10 cellular contexts compared by ENCODE assay signal in the genomic region with DNA sequence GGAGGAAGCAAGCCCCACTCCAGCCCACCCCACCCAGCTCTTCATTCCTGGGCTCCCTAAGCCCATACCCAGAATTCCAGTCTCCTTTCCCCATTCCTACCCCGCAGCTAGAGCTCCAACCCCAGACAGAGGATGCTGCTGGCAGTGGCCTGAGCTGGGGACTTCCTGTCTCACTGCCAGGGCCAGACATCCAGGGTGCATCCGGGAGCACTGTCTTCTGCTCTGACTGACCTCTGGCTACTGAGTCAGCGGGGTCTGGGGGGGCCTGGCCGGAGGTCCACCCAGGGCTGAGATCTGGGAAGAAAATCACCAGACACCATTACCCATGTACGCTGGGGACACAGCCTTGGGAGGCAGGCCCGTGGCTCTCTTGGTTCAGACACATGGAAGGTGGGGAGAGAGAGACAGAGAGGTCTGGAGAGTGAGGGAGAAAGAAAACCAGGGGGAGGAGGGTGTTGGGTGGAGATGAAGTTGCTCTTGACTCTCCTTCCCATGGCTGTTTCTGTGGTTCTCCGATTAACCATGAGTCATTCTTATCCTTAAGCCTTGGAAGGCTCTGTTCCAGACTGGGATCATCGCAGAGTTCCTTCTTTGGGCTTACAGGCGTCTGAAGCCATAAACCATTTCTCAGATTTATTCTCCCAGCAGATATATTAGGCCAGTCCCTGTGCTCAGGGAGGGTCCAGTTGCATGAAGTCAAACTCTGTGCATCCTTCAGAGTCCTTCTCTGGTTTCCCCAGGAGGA. TPM values are rescaled to one million over a fixed set of nuclear protein-coding genes. Genes with fewer than 3 reads are reported as not detected.
DNase-seq lines count a peak whose midpoint lies in the region; ATAC-seq and TF ChIP-seq lines count a peak whose summit lies in the region.
"Had no signal": no experiment of that assay in that cellular context is flagged by ENCODE, and none has a peak within 500 bp of the region (broad histone marks: within the 10 kb centered on the region; RNA-seq: fewer than 3 reads in every experiment).

No MANE protein-coding gene starts in this region.

- peaks cover 53% of the 10 kb centered on the region for H3K27me3 Mint-ChIP-seq in activated naive CD4-positive, alpha-beta T cell treated with anti-CD3 and anti-CD28 coated beads, Interleukin-2, amount 10 ng/mL, durations not matched to agents 7 days and 5 days
- peaks cover 22% of the 10 kb centered on the region for H3K27me3 Mint-ChIP-seq in activated CD8-positive, alpha-beta T cell treated with anti-CD3 and anti-CD28 coated beads, Interleukin-2, amount 10 ng/mL, durations not matched to agents 7 days and 5 days (ENCODE audit: low read depth)

- H3K36me3 Mint-ChIP-seq in activated naive CD4-positive, alpha-beta T cell treated with anti-CD3 and anti-CD28 coated beads, Interleukin-2, amount 10 ng/mL, durations not matched to agents 7 days and 5 days, result peaks cover 1% of the 10 kb centered on the region
- no peaks in the 10 kb centered on the region for H3K36me3 Mint-ChIP-seq in activated CD8-positive, alpha-beta T cell treated with anti-CD3 and anti-CD28 coated beads, Interleukin-2, amount 10 ng/mL, durations not matched to agents 7 days and 5 days (ENCODE audit: low read depth)
- H3K36me3 Mint-ChIP-seq: activated naive CD8-positive, alpha-beta T cell treated with anti-CD3 and anti-CD28 coated beads, Interleukin-2, amount 10 ng/mL, durations not matched to agents 7 days and 5 days had no signal

- peaks cover 30 to 35% of the 10 kb centered on the region in 2 donors for H3K4me1 ChIP-seq in mucosa of rectum (ENCODE audit: control insufficient read depth in 2 of 2, insufficient read depth in 2 of 2, low read length in 2 of 2)
- no peaks in the 10 kb centered on the region for H3K4me1 ChIP-seq in urinary bladder (ENCODE audit: insufficient read depth)

- no peaks in the 10 kb centered on the region for H3K9me3 ChIP-seq in mucosa of rectum (ENCODE audit: control insufficient read depth in 2 of 2, low read length in 2 of 2)

- peak; percentile 88 for DNase-seq in NCI-H226
- no peak for DNase-seq in dorsolateral prefrontal cortex
- DNase-seq in activated naive CD4-positive, alpha-beta T cell treated with anti-CD3 and anti-CD28 coated beads, Interleukin-2, amount 10 ng/mL, durations not matched to agents 7 days and 5 days, result no peak
- DNase-seq in NCI-H1694 (lab: John Stamatoyannopoulos, UW), result no peak
- no peak for DNase-seq in activated CD8-positive, alpha-beta T cell treated with anti-CD3 and anti-CD28 coated beads, Interleukin-2, amount 10 ng/mL, durations not matched to agents 7 days and 5 days
- DNase-seq: activated naive CD8-positive, alpha-beta T cell treated with anti-CD3 and anti-CD28 coated beads, Interleukin-2, amount 10 ng/mL, durations not matched to agents 7 days and 5 days; NCI-H2029; T-helper 9 cell had no signal

- intact Hi-C loops in dorsolateral prefrontal cortex (cut with DNase I), result no loop called here

- H3K9ac ChIP-seq in mucosa of rectum (ENCODE audit: low read depth in 1 of 2, low read length in 2 of 2), result no peak overlapping the region

- CTCF ChIA-PET in activated naive CD4-positive, alpha-beta T cell treated with anti-CD3 and anti-CD28 coated beads, Interleukin-2, amount 10 ng/mL, durations not matched to agents 7 days and 5 days (lab: Charles Lee), result no interaction called here
- CTCF ChIA-PET in activated CD8-positive, alpha-beta T cell treated with anti-CD3 and anti-CD28 coated beads, Interleukin-2, amount 10 ng/mL, durations not matched to agents 7 days and 5 days (lab: Charles Lee), result no interaction called here

- 17% methylated on average over 9 of the region's 9 CpGs for WGBS in urinary bladder

- H3K4me3 ChIP-seq in dorsolateral prefrontal cortex, result no peak overlapping the region
- H3K4me3 ChIP-seq in mucosa of rectum (ENCODE audit: low read length in 2 of 2), result no peak overlapping the region
- no peak overlapping the region for H3K4me3 ChIP-seq in urinary bladder (ENCODE audit: low read depth, low read length)

- H3K27ac ChIP-seq in dorsolateral prefrontal cortex, result peak overlapping the region in 51 of 59 donors; percentile 4 to 81 (median 55)
- peak overlapping the region; percentile 73 to 80 for H3K27ac ChIP-seq in mucosa of rectum (ENCODE audit: low read depth in 2 of 2, low read length in 2 of 2)
- peak overlapping the region; percentile 55 for H3K27ac ChIP-seq in urinary bladder (ENCODE audit: low read depth)

- TF ChIP-seq CTCF in dorsolateral prefrontal cortex (IDR thresholded peaks at IDR 0.05 in 54 of 56, conservative IDR thresholded peaks at IDR 0.05 in 2 of 56; ENCODE audit: low read depth in 1 of 56, partially characterized antibody in 56 of 56), result no peak

- POLR2A ChIA-PET in activated CD8-positive, alpha-beta T cell treated with anti-CD3 and anti-CD28 coated beads, Interleukin-2, amount 10 ng/mL, durations not matched to agents 7 days and 5 days (lab: Charles Lee), result no interaction called here

- H3K27me3 ChIP-seq in dorsolateral prefrontal cortex, result no peaks in the 10 kb centered on the region
- no peaks in the 10 kb centered on the region for H3K27me3 ChIP-seq in mucosa of rectum (ENCODE audit: control insufficient read depth in 2 of 2, insufficient read depth in 2 of 2, low read length in 2 of 2)

- no peak overlapping the region for H3K27ac Mint-ChIP-seq in activated naive CD4-positive, alpha-beta T cell treated with anti-CD3 and anti-CD28 coated beads, Interleukin-2, amount 10 ng/mL, durations not matched to agents 7 days and 5 days
- no peak overlapping the region for H3K27ac Mint-ChIP-seq in activated CD8-positive, alpha-beta T cell treated with anti-CD3 and anti-CD28 coated beads, Interleukin-2, amount 10 ng/mL, durations not matched to agents 7 days and 5 days
- H3K27ac Mint-ChIP-seq: activated naive CD8-positive, alpha-beta T cell treated with anti-CD3 and anti-CD28 coated beads, Interleukin-2, amount 10 ng/mL, durations not matched to agents 7 days and 5 days had no signal

- H3K4me1 Mint-ChIP-seq in activated naive CD4-positive, alpha-beta T cell treated with anti-CD3 and anti-CD28 coated beads, Interleukin-2, amount 10 ng/mL, durations not matched to agents 7 days and 5 days, result peaks cover 8% of the 10 kb centered on the region
- H3K4me1 Mint-ChIP-seq in activated CD8-positive, alpha-beta T cell treated with anti-CD3 and anti-CD28 coated beads, Interleukin-2, amount 10 ng/mL, durations not matched to agents 7 days and 5 days (ENCODE audit: low read depth), result peaks cover 2% of the 10 kb centered on the region
- H3K4me1 Mint-ChIP-seq: activated naive CD8-positive, alpha-beta T cell treated with anti-CD3 and anti-CD28 coated beads, Interleukin-2, amount 10 ng/mL, durations not matched to agents 7 days and 5 days had no signal

- no peaks in the 10 kb centered on the region for H3K9me3 Mint-ChIP-seq in activated naive CD4-positive, alpha-beta T cell treated with anti-CD3 and anti-CD28 coated beads, Interleukin-2, amount 10 ng/mL, durations not matched to agents 7 days and 5 days
- no peaks in the 10 kb centered on the region for H3K9me3 Mint-ChIP-seq in activated CD8-positive, alpha-beta T cell treated with anti-CD3 and anti-CD28 coated beads, Interleukin-2, amount 10 ng/mL, durations not matched to agents 7 days and 5 days (ENCODE audit: insufficient read depth)
- H3K9me3 Mint-ChIP-seq: activated naive CD8-positive, alpha-beta T cell treated with anti-CD3 and anti-CD28 coated beads, Interleukin-2, amount 10 ng/mL, durations not matched to agents 7 days and 5 days had no signal

- H3K36me3 ChIP-seq in mucosa of rectum (ENCODE audit: control insufficient read depth in 2 of 2, insufficient read depth in 2 of 2, low read length in 2 of 2) (peaks cover 0 to 5% of the 10 kb centered on the region in 2 donors), urinary bladder (ENCODE audit: insufficient read depth) (no peaks in the 10 kb centered on the region)

- no peak overlapping the region for H3K4me3 Mint-ChIP-seq in activated naive CD4-positive, alpha-beta T cell treated with anti-CD3 and anti-CD28 coated beads, Interleukin-2, amount 10 ng/mL, durations not matched to agents 7 days and 5 days
- no peak overlapping the region for H3K4me3 Mint-ChIP-seq in activated CD8-positive, alpha-beta T cell treated with anti-CD3 and anti-CD28 coated beads, Interleukin-2, amount 10 ng/mL, durations not matched to agents 7 days and 5 days
- H3K4me3 Mint-ChIP-seq: activated naive CD8-positive, alpha-beta T cell treated with anti-CD3 and anti-CD28 coated beads, Interleukin-2, amount 10 ng/mL, durations not matched to agents 7 days and 5 days had no signal

- ATAC-seq in activated CD8-positive, alpha-beta T cell treated with anti-CD3 and anti-CD28 coated beads, Interleukin-2, amount 10 ng/mL, durations not matched to agents 7 days and 5 days, result no peak

RNA-seq across cellular contexts. Expression of a gene that starts 23.6 kb away (rescaled TPM):
- 100 to 1,000 TPM in 10 of 120 experiments, 10 to 100 TPM in 109, 1 to 10 TPM in 1; 8.7 to 188 (median 44.2) TPM for total RNA-seq in dorsolateral prefrontal cortex
- total RNA-seq in urinary bladder, result 38.0 TPM
- 88.1 TPM for polyA plus RNA-seq in urinary bladder
- 1 to 10 TPM; 3.8 to 4.7 TPM for total RNA-seq in activated CD8-positive, alpha-beta T cell treated with anti-CD3 and anti-CD28 coated beads, Interleukin-2, amount 10 ng/mL, durations not matched to agents 7 days and 5 days

RNA-seq across cellular contexts. Expression of a gene that starts 58.1 kb away (rescaled TPM):
- total RNA-seq in dorsolateral prefrontal cortex (1 to 10 TPM in 27 of 120 experiments, under 1 TPM in 86, not detected in 7; 0.20 to 2.4 (median 0.75) TPM), urinary bladder (4.5 TPM)
- 121 TPM for polyA plus RNA-seq in urinary bladder
- not detected for total RNA-seq in activated CD8-positive, alpha-beta T cell treated with anti-CD3 and anti-CD28 coated beads, Interleukin-2, amount 10 ng/mL, durations not matched to agents 7 days and 5 days
- total RNA-seq: activated naive CD8-positive, alpha-beta T cell treated with anti-CD3 and anti-CD28 coated beads, Interleukin-2, amount 10 ng/mL, durations not matched to agents 7 days and 5 days had no signal
